ENCODE assay signal across 18 cellular contexts in genomic region chr15:61528590-61528929, GRCh38.
DNase-seq lines count a peak whose midpoint lies in the region; ATAC-seq, FAIRE-seq and TF ChIP-seq lines count a peak whose summit lies in the region.
"Had no signal": no experiment of that assay in that cellular context is flagged by ENCODE, and none has a peak within 500 bp of the region (broad histone marks: within the 10 kb centered on the region; RNA-seq: fewer than 3 reads in every experiment).

No MANE protein-coding gene starts in this region.

- POLR2A ChIA-PET in A549 (lab: Yijun Ruan, JAX), result no interaction called here

- DNase-seq in A549 (ENCODE audit: low read depth in 1 of 2, low spot score in 1 of 2), result no peak
- DNase-seq in GM06990 (ENCODE audit: extremely low read depth, insufficient read length), result peak; percentile 0
- DNase-seq in NCI-H526 treated with DMSO at 0.1 percent for 48 hours (lab: John Stamatoyannopoulos, UW), result peak; percentile 90
- peak; percentile 54 for DNase-seq in fibroblast of villous mesenchyme (ENCODE audit: low read depth)
- DNase-seq in activated T-cell treated with anti-CD3 and anti-CD28 coated beads, Interleukin-2, amount 50 U/mL, for 48 hours, result no peak
- DNase-seq in SW 1271 (lab: John Stamatoyannopoulos, UW), result no peak
- DNase-seq in occipital lobe (lab: John Stamatoyannopoulos, UW), result no peak
- DNase-seq: activated CD4-positive, alpha-beta T cell treated with anti-CD3 and anti-CD28 coated beads, Interleukin-2, amount 50 U/mL, for 4 hours; activated naive CD4-positive, alpha-beta T cell treated with anti-CD3 and anti-CD28 coated beads, Interleukin-2, amount 50 U/mL, for 16 hours; activated T-cell treated with anti-CD3 and anti-CD28 coated beads, Interleukin-2, amount 50 U/mL, for 24 hours; colonic mucosa; GDM1; naive B cell had no signal

- 40% methylated on average over 2 of the region's 2 CpGs for WGBS in A549 (ENCODE audit: missing lambda C conversion rate)

- no peaks in the 10 kb centered on the region for H3K36me3 ChIP-seq in GM06990 (ENCODE audit: control insufficient read depth, insufficient read depth, low read length)
- H3K36me3 ChIP-seq: colonic mucosa, prostate gland, thoracic aorta had no signal

- CTCF ChIA-PET in A549 (lab: Yijun Ruan, JAX), result interaction anchor here (1.1 kb wide), 1 partner anchor 162 kb away, joined by 3 read pairs; no protein-coding TSS in a partner anchor

- H3K27ac ChIP-seq in A549, result no peak overlapping the region
- H3K27ac ChIP-seq: colonic mucosa, prostate gland, thoracic aorta had no signal

- TF ChIP-seq EP300 in A549 (IDR thresholded peaks at IDR 0.05), result no peak

- H3K9me3 ChIP-seq in A549, result no peaks in the 10 kb centered on the region
- H3K9me3 ChIP-seq: colonic mucosa, prostate gland, thoracic aorta had no signal

- no peak overlapping the region for H3K4me2 ChIP-seq in A549

- TF ChIP-seq CTCF in A549 (IDR thresholded peaks at IDR 0.05), result no peak
- TF ChIP-seq CTCF in GM06990 (IDR thresholded peaks at IDR 0.05; ENCODE audit: insufficient read depth, low read length, poor library complexity, severe bottlenecking), result no peak
- no peak for TF ChIP-seq CTCF in fibroblast of villous mesenchyme (IDR thresholded peaks at IDR 0.05; ENCODE audit: insufficient read depth, low read depth, low read length)

- H3K4me3 ChIP-seq in A549 (no peak overlapping the region), GM06990 (replicated peaks; ENCODE audit: low read depth, low read length) (no peak overlapping the region), fibroblast of villous mesenchyme (ENCODE audit: low read depth, low read length) (no peak overlapping the region)
- H3K4me3 ChIP-seq: colonic mucosa, lung, prostate gland, thoracic aorta had no signal

- no peaks in the 10 kb centered on the region for H3K4me1 ChIP-seq in A549
- H3K4me1 ChIP-seq: colonic mucosa, prostate gland had no signal

- no peak for TF ChIP-seq RAD21 in A549 (conservative IDR thresholded peaks at IDR 0.05 in 1 of 2, IDR thresholded peaks at IDR 0.05 in 1 of 2)

- TF ChIP-seq POLR2A in A549 (IDR thresholded peaks at IDR 0.05; ENCODE audit: low read length), result no peak

- FAIRE-seq in A549 (lab: Jason Lieb, UNC), result peak; percentile 46

- no peaks in the 10 kb centered on the region; the same call in 1 of the 2 replicates for H3K27me3 ChIP-seq in GM06990 (replicated peaks; ENCODE audit: control insufficient read depth, insufficient read depth, low read length)
- H3K27me3 ChIP-seq: colonic mucosa had no signal

- no peak for ATAC-seq in A549
- ATAC-seq in HG02938 (IDR thresholded peaks at IDR 0.05; ENCODE audit: unreplicated experiment), result no peak
- ATAC-seq: HCT116 had no signal

TF ChIP-seq in A549, 52 proteins besides CTCF, POLR2A, EP300 and RAD21:
- TF ChIP-seq RARB (CRISPR knock-in tag; IDR thresholded peaks at IDR 0.05) (no peak), ZSCAN20 (CRISPR knock-in tag; IDR thresholded peaks at IDR 0.05) (no peak), POLR2AphosphoS2 (conservative IDR thresholded peaks at IDR 0.05; ENCODE audit: low read length) (no peak), HEYL (CRISPR knock-in tag; IDR thresholded peaks at IDR 0.05) (no peak), JUN (IDR thresholded peaks at IDR 0.05) (no peak), REST (IDR thresholded peaks at IDR 0.05) (no peak), SMC3 (IDR thresholded peaks at IDR 0.05) (no peak), HMGXB4 (CRISPR knock-in tag; IDR thresholded peaks at IDR 0.05; ENCODE audit: borderline replicate concordance) (no peak), NR3C1 (IDR thresholded peaks at IDR 0.05) (no peak), HOXA7 (CRISPR knock-in tag; IDR thresholded peaks at IDR 0.05) (no peak)

Comparison
In these comparisons a context has a peak if more than half of its experiments do, and no peak if none do; other contexts are left out.
1. DNase-seq: peak in GM06990 (single experiment), NCI-H526 treated with DMSO at 0.1 percent for 48 hours (single experiment) and fibroblast of villous mesenchyme (single experiment); none in A549 (0 of 2), activated T-cell treated with anti-CD3 and anti-CD28 coated beads, Interleukin-2, amount 50 U/mL, for 48 hours (0 of 2), SW 1271 (0 of 2) and occipital lobe (single experiment).